ENCODE assay signal across 8 cellular contexts in genomic region chr2:235594041-235594440, GRCh38.
DNase-seq lines count a peak whose midpoint lies in the region; ATAC-seq, FAIRE-seq and TF ChIP-seq lines count a peak whose summit lies in the region.

No MANE protein-coding gene starts in this region.

- H3K9me3 Mint-ChIP-seq in Calu3 (ENCODE audit: low read depth, unreplicated experiment): no peaks in the 10 kb centered on the region

- in situ Hi-C loops in KBM-7 (cut with MboI; ENCODE audit: low pct_unique_long_range_greater_than_20kb, low sequenced_read_pairs): no loop called here

- 8% methylated on average over 3 of the region's 3 CpGs for WGBS in liver

- CTCF ChIA-PET in Calu3 (lab: Charles Lee): interaction anchor here (0.7 to 1.5 kb wide), 12 partner anchors 9 to 477 kb away, joined by 3 to 15 read pairs (median 4); no protein-coding TSS in a partner anchor

- FAIRE-seq in colon (lab: Jason Lieb, UNC): peak; percentile 36

- H3K27me3 Mint-ChIP-seq in Calu3 (ENCODE audit: unreplicated experiment): no peaks in the 10 kb centered on the region

- H3K4me1 Mint-ChIP-seq in Calu3 (ENCODE audit: low read depth, unreplicated experiment): peaks cover 12% of the 10 kb centered on the region

- no peak overlapping the region for H3K27ac ChIP-seq in liver (ENCODE audit: low read depth in 1 of 2, low read length in 2 of 2)

- H3K9ac ChIP-seq in liver (ENCODE audit: low read depth in 1 of 2, low read length in 2 of 2): no peak overlapping the region

- H3K36me3 ChIP-seq in liver (ENCODE audit: control insufficient read depth in 4 of 4, insufficient read depth in 3 of 4, low read depth in 1 of 4, low read length in 3 of 4): no peaks in the 10 kb centered on the region

- DNase-seq in Calu3: peak; percentile 19
- DNase-seq in KBM-7: peak; percentile 46
- DNase-seq in NOMO-1 (lab: John Stamatoyannopoulos, UW; ENCODE audit: unreplicated experiment in 2 of 2): peak; percentile 28 to 68
- no peak for DNase-seq in HK-2 (ENCODE audit: unreplicated experiment)
- DNase-seq in activated CD4-positive, CD25-positive, alpha-beta regulatory T cell (lab: John Stamatoyannopoulos, UW): no peak

- intact Hi-C loops in Calu3 (cut with micrococcal nuclease; ENCODE audit: unreplicated experiment): loop anchor here (1.0 to 5.0 kb wide), 3 partner anchors 93 to 458 kb away; no protein-coding TSS in a partner anchor

- H3K36me3 Mint-ChIP-seq in Calu3 (ENCODE audit: insufficient read depth, unreplicated experiment): peaks cover 4% of the 10 kb centered on the region

- TF ChIP-seq RAD21 in liver (IDR thresholded peaks at IDR 0.05): peak; percentile 90

- no peaks in the 10 kb centered on the region for H3K4me1 ChIP-seq in liver (ENCODE audit: control insufficient read depth in 4 of 4, insufficient read depth in 4 of 4, low read length in 3 of 4)

- no peak overlapping the region for H3K27ac Mint-ChIP-seq in Calu3 (ENCODE audit: unreplicated experiment)

- TF ChIP-seq CTCF in Calu3 (IDR thresholded peaks at IDR 0.05; ENCODE audit: unreplicated experiment) (peak; percentile 58), liver (IDR thresholded peaks at IDR 0.05; ENCODE audit: low read depth, low read length, missing input control) (peak; percentile 65)

- H3K27me3 ChIP-seq in liver (ENCODE audit: control insufficient read depth in 4 of 4, insufficient read depth in 4 of 4, low read length in 3 of 4): no peaks in the 10 kb centered on the region

- no peak overlapping the region for H3K4me3 ChIP-seq in liver (ENCODE audit: low read depth in 1 of 3, low read length in 3 of 3)

- ATAC-seq in GM21619 (IDR thresholded peaks at IDR 0.05; ENCODE audit: unreplicated experiment): no peak

- no peak overlapping the region for H3K4me3 Mint-ChIP-seq in Calu3 (ENCODE audit: low read depth, unreplicated experiment)

- no peaks in the 10 kb centered on the region for H3K9me3 ChIP-seq in liver (ENCODE audit: control insufficient read depth in 4 of 4, low read length in 3 of 4)

- no TSS peak for BruUV-seq in Calu3 (replicated peaks; lab: Mats Ljungman, UMichigan)

TF ChIP-seq in liver, 16 proteins besides CTCF, POLR2A, EP300 and RAD21:
- TF ChIP-seq HNF4A (conservative IDR thresholded peaks at IDR 0.05) (peak in 1 of 2 donors; percentile 15), ATF3 (IDR thresholded peaks at IDR 0.05) (no peak), GABPA (IDR thresholded peaks at IDR 0.05 in 1 of 2, conservative IDR thresholded peaks at IDR 0.05 in 1 of 2) (no peak)

Comparison
In these comparisons a context has a peak if more than half of its experiments do, and no peak if none do; other contexts are left out.
1. DNase-seq: peak in Calu3 (single experiment), KBM-7 (single experiment) and NOMO-1 (2 of 2); none in HK-2 (single experiment) and activated CD4-positive, CD25-positive, alpha-beta regulatory T cell (0 of 4).